8 cellular contexts compared by ENCODE assay signal in genomic region chr15:65133550-65134200, GRCh38. TPM values are rescaled to one million over a fixed set of nuclear protein-coding genes. Genes with fewer than 3 reads are reported as not detected.
DNase-seq lines count a peak whose midpoint lies in the region; ATAC-seq, FAIRE-seq and TF ChIP-seq lines count a peak whose summit lies in the region.

PDCD7 (minus strand) TSS chr15:65133808; CDS start chr15:65133781, 27 bp downstream.

- peak within 1 kb of the TSS; percentile 81 for H3K4me3 ChIP-seq in astrocyte (ENCODE audit: insufficient read depth, low read depth, low read length)
- H3K4me3 ChIP-seq in hepatocyte = peak within 1 kb of the TSS; percentile 40

- H4K20me1 ChIP-seq in astrocyte (ENCODE audit: insufficient read depth, low read length) (peaks cover 22% of the 10 kb centered on the region), hepatocyte (ENCODE audit: insufficient read depth, poor library complexity, severe bottlenecking) (peaks cover 27% of the 10 kb centered on the region)

- 5% methylated on average over 26 of the region's 45 CpGs for WGBS in hepatocyte (ENCODE audit: low lambda C conversion rate, missing lambda C conversion rate)

- H3K27ac Mint-ChIP-seq in T-helper 2 cell treated with Interferon-gamma antibody and Interleukin-4, amounts not matched to agents 5 μg/mL and 100 μg/mL, for 36 hours = peak within 1 kb of the TSS; percentile 93
- peak within 1 kb of the TSS; percentile 80 for H3K27ac Mint-ChIP-seq in astrocyte (ENCODE audit: unreplicated experiment)

- no peaks in the 10 kb centered on the region for H3K27me3 Mint-ChIP-seq in T-helper 2 cell treated with Interferon-gamma antibody and Interleukin-4, amounts not matched to agents 5 μg/mL and 100 μg/mL, for 36 hours (ENCODE audit: low read depth)
- H3K27me3 Mint-ChIP-seq in astrocyte (ENCODE audit: low read depth, unreplicated experiment) = no peaks in the 10 kb centered on the region

- TF ChIP-seq CTCF in astrocyte (IDR thresholded peaks at IDR 0.05; ENCODE audit: insufficient read depth, low read depth, low read length) (no peak), hepatocyte (IDR thresholded peaks at IDR 0.05; ENCODE audit: poor library complexity) (no peak)

- H2AFZ ChIP-seq in astrocyte (ENCODE audit: low read depth, low read length) = peak within 1 kb of the TSS; percentile 82
- peak within 1 kb of the TSS; percentile 87 for H2AFZ ChIP-seq in hepatocyte

- no peaks in the 10 kb centered on the region for H3K9me2 ChIP-seq in hepatocyte (replicated peaks; ENCODE audit: insufficient read depth)

- H3K79me2 ChIP-seq in astrocyte (ENCODE audit: insufficient read depth, low read length) (peaks cover 40% of the 10 kb centered on the region), hepatocyte (peaks cover 39% of the 10 kb centered on the region)

- peak; percentile 68 to 73 for DNase-seq in NCI-H1930 (lab: John Stamatoyannopoulos, UW)
- DNase-seq in T-helper 2 cell treated with Interferon-gamma antibody and Interleukin-4, amounts not matched to agents 5 μg/mL and 100 μg/mL, for 36 hours (ENCODE audit: low spot score) = peak; percentile 84
- DNase-seq in astrocyte (ENCODE audit: low read depth) = peak; percentile 89
- peak; percentile 93 for DNase-seq in hepatocyte (ENCODE audit: low spot score)
- DNase-seq in renal cortical epithelial cell (ENCODE audit: low read depth) = peak; percentile 85
- no peak for DNase-seq in cortex of kidney (lab: John Stamatoyannopoulos, UW)

- peak; percentile 90 for ATAC-seq in GM18498 (IDR thresholded peaks at IDR 0.05; ENCODE audit: unreplicated experiment)
- peak; percentile 82 for ATAC-seq in HG02943 (IDR thresholded peaks at IDR 0.05; ENCODE audit: low read depth, unreplicated experiment)

- no peak for FAIRE-seq in astrocyte (lab: Jason Lieb, UNC)

- H3K27ac ChIP-seq in astrocyte (ENCODE audit: low read depth, low read length) = peak within 1 kb of the TSS; percentile 64
- peak within 1 kb of the TSS; percentile 95 for H3K27ac ChIP-seq in hepatocyte

- peak within 1 kb of the TSS; percentile 90 for H3K4me3 Mint-ChIP-seq in T-helper 2 cell treated with Interferon-gamma antibody and Interleukin-4, amounts not matched to agents 5 μg/mL and 100 μg/mL, for 36 hours
- H3K4me3 Mint-ChIP-seq in astrocyte (ENCODE audit: unreplicated experiment) = peak within 1 kb of the TSS; percentile 92

- no peaks in the 10 kb centered on the region for H3K27me3 ChIP-seq in astrocyte (ENCODE audit: insufficient read depth, low read length)
- H3K27me3 ChIP-seq in hepatocyte = no peaks in the 10 kb centered on the region

- H3K36me3 ChIP-seq in astrocyte (ENCODE audit: insufficient read depth, low read length) (peaks cover 8% of the 10 kb centered on the region), hepatocyte (replicated peaks; ENCODE audit: insufficient read depth, low read depth) (no peaks in the 10 kb centered on the region)

- H3K9ac ChIP-seq in astrocyte (ENCODE audit: low read length) = peak within 1 kb of the TSS; percentile 85

- H3K36me3 Mint-ChIP-seq in T-helper 2 cell treated with Interferon-gamma antibody and Interleukin-4, amounts not matched to agents 5 μg/mL and 100 μg/mL, for 36 hours (ENCODE audit: low read depth) = peaks cover 10% of the 10 kb centered on the region
- H3K36me3 Mint-ChIP-seq in astrocyte (ENCODE audit: low read depth, unreplicated experiment) = peaks cover 14% of the 10 kb centered on the region

- H3K4me1 ChIP-seq in astrocyte (ENCODE audit: insufficient read depth, low read length) = no peaks in the 10 kb centered on the region
- peaks cover 6% of the 10 kb centered on the region for H3K4me1 ChIP-seq in hepatocyte (ENCODE audit: insufficient read depth)

- H3K9me3 ChIP-seq in astrocyte (ENCODE audit: insufficient read depth, low read depth, low read length) (no peaks in the 10 kb centered on the region), hepatocyte (ENCODE audit: low read depth) (no peaks in the 10 kb centered on the region)

- peaks cover 9% of the 10 kb centered on the region for H3K9me3 Mint-ChIP-seq in T-helper 2 cell treated with Interferon-gamma antibody and Interleukin-4, amounts not matched to agents 5 μg/mL and 100 μg/mL, for 36 hours
- H3K9me3 Mint-ChIP-seq in astrocyte (ENCODE audit: unreplicated experiment) = peaks cover 18% of the 10 kb centered on the region

- H3K4me2 ChIP-seq in astrocyte (ENCODE audit: low read length) (peak within 1 kb of the TSS; percentile 95), hepatocyte (peak within 1 kb of the TSS; percentile 79)

- peaks cover 19% of the 10 kb centered on the region for H3K4me1 Mint-ChIP-seq in T-helper 2 cell treated with Interferon-gamma antibody and Interleukin-4, amounts not matched to agents 5 μg/mL and 100 μg/mL, for 36 hours (ENCODE audit: low read depth)
- H3K4me1 Mint-ChIP-seq in astrocyte (ENCODE audit: low read depth, unreplicated experiment) = peaks cover 4% of the 10 kb centered on the region

RNA-seq across cellular contexts. Expression of gene PDCD7, which starts in this region (rescaled TPM):
- total RNA-seq in astrocyte (12.3 and 15.0 TPM in 2 replicates), hepatocyte (15.2 and 18.7 TPM in 2 replicates), renal cortical epithelial cell (12.9 and 18.4 TPM in 2 replicates)
- polyA plus RNA-seq in hepatocyte = 13.6 and 17.5 TPM in 2 replicates
